Comparison of ENCODE assay signal across 1 cellular context in the genomic region with DNA sequence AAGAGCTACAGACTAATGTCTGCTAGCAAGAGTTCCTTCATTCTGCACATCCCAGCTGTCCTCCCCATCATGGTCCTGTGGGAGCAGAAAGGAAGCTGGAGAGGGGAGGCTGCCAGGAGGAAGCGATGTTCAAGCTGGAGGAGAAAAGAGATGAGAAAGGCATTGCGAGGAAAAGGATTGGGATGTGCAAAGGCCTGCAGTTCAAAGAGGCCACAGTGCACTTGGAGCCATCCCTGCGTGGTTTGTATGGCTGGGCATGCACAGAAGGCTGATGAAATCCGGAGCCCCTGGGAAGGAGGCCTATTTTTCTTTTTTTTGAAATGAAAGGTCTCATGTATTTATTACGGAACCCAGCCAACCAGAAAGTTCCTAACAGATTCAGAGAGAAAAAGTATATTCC.
TF ChIP-seq lines count a peak whose summit lies in the region.

No MANE protein-coding gene starts in this region.

TF ChIP-seq in A549, 52 proteins besides CTCF, POLR2A, EP300 and RAD21 (continued from another document):
- TF ChIP-seq, protein P1, sequence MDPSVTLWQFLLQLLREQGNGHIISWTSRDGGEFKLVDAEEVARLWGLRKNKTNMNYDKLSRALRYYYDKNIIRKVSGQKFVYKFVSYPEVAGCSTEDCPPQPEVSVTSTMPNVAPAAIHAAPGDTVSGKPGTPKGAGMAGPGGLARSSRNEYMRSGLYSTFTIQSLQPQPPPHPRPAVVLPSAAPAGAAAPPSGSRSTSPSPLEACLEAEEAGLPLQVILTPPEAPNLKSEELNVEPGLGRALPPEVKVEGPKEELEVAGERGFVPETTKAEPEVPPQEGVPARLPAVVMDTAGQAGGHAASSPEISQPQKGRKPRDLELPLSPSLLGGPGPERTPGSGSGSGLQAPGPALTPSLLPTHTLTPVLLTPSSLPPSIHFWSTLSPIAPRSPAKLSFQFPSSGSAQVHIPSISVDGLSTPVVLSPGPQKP (IDR thresholded peaks at IDR 0.05; ENCODE audit: low read depth, low read length), result no peak
- TF ChIP-seq RCOR1 (IDR thresholded peaks at IDR 0.05; ENCODE audit: low read depth, low read length), result no peak
- no peak for TF ChIP-seq MAFK (IDR thresholded peaks at IDR 0.05; ENCODE audit: partially characterized antibody)
- TF ChIP-seq ZC3H11A (IDR thresholded peaks at IDR 0.05), result no peak
- no peak for TF ChIP-seq FOSL2 (IDR thresholded peaks at IDR 0.05)
- TF ChIP-seq FOSL2 (CRISPR knock-in tag; IDR thresholded peaks at IDR 0.05), result no peak
- TF ChIP-seq ESRRA (IDR thresholded peaks at IDR 0.05; ENCODE audit: borderline replicate concordance, low read length), result no peak
- TF ChIP-seq, protein P2, sequence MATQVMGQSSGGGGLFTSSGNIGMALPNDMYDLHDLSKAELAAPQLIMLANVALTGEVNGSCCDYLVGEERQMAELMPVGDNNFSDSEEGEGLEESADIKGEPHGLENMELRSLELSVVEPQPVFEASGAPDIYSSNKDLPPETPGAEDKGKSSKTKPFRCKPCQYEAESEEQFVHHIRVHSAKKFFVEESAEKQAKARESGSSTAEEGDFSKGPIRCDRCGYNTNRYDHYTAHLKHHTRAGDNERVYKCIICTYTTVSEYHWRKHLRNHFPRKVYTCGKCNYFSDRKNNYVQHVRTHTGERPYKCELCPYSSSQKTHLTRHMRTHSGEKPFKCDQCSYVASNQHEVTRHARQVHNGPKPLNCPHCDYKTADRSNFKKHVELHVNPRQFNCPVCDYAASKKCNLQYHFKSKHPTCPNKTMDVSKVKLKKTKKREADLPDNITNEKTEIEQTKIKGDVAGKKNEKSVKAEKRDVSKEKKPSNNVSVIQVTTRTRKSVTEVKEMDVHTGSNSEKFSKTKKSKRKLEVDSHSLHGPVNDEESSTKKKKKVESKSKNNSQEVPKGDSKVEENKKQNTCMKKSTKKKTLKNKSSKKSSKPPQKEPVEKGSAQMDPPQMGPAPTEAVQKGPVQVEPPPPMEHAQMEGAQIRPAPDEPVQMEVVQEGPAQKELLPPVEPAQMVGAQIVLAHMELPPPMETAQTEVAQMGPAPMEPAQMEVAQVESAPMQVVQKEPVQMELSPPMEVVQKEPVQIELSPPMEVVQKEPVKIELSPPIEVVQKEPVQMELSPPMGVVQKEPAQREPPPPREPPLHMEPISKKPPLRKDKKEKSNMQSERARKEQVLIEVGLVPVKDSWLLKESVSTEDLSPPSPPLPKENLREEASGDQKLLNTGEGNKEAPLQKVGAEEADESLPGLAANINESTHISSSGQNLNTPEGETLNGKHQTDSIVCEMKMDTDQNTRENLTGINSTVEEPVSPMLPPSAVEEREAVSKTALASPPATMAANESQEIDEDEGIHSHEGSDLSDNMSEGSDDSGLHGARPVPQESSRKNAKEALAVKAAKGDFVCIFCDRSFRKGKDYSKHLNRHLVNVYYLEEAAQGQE (IDR thresholded peaks at IDR 0.05), result no peak
- no peak for TF ChIP-seq ZFP36 (IDR thresholded peaks at IDR 0.05; ENCODE audit: borderline replicate concordance, partially characterized antibody)
